ENCODE assay signal across 8 cellular contexts in genomic region chr15:89334510-89335288, GRCh38. TPM values are rescaled to one million over a fixed set of nuclear protein-coding genes. Genes with fewer than 3 reads are reported as not detected.
DNase-seq lines count a peak whose midpoint lies in the region; ATAC-seq and TF ChIP-seq lines count a peak whose summit lies in the region.

Gene POLG, minus strand, starts transcription at chr15:89334824. Its CDS starts 1,070 bp downstream, at chr15:89333754.

- peak within 1 kb of the TSS; percentile 98 to 100 for H3K27ac Mint-ChIP-seq in activated naive CD4-positive, alpha-beta T cell treated with anti-CD3 and anti-CD28 coated beads, Interleukin-2, amount 50 U/mL, for 72 hours

- no peaks in the 10 kb centered on the region for H3K9me3 ChIP-seq in suprapubic skin

- TF ChIP-seq EP300 in suprapubic skin (IDR thresholded peaks at IDR 0.05), result no peak

- DNase-seq in NCI-H1092 treated with DMSO at 0.1 percent for 48 hours (lab: John Stamatoyannopoulos, UW), result peak; percentile 94
- peak; percentile 96 for DNase-seq in SKM-1 (lab: John Stamatoyannopoulos, UW; ENCODE audit: unreplicated experiment)
- DNase-seq in activated naive CD4-positive, alpha-beta T cell treated with anti-CD3 and anti-CD28 coated beads, Interleukin-2, amount 50 U/mL, for 72 hours (ENCODE audit: low spot score in 2 of 2), result peak; percentile 98 to 100
- DNase-seq in globus pallidus (ENCODE audit: low spot score), result peak; percentile 99
- DNase-seq in nucleus accumbens (lab: John Stamatoyannopoulos, UW), result peak; percentile 90 to 100 (median 98)
- peak; percentile 99 for DNase-seq in suprapubic skin (ENCODE audit: low spot score in 2 of 2)

- no peaks in the 10 kb centered on the region for H3K9me3 Mint-ChIP-seq in activated naive CD4-positive, alpha-beta T cell treated with anti-CD3 and anti-CD28 coated beads, Interleukin-2, amount 50 U/mL, for 72 hours

- peaks cover 35% of the 10 kb centered on the region for H3K36me3 ChIP-seq in suprapubic skin

- no peak for TF ChIP-seq CTCF in suprapubic skin (IDR thresholded peaks at IDR 0.05)

- TF ChIP-seq POLR2A in suprapubic skin (IDR thresholded peaks at IDR 0.05), result peak; percentile 61 to 89

- H3K4me1 ChIP-seq in suprapubic skin, result peaks cover 53% of the 10 kb centered on the region

- no peaks in the 10 kb centered on the region for H3K27me3 ChIP-seq in suprapubic skin

- peak; percentile 89 for ATAC-seq in HG02610 (IDR thresholded peaks at IDR 0.05; ENCODE audit: unreplicated experiment)
- peak; percentile 92 to 93 for ATAC-seq in activated naive CD4-positive, alpha-beta T cell treated with anti-CD3 and anti-CD28 coated beads, Interleukin-2, amount 50 U/mL, for 72 hours

- H3K4me3 ChIP-seq in GM08714 (ENCODE audit: low read length) (peak within 1 kb of the TSS; percentile 94), suprapubic skin (peak within 1 kb of the TSS; percentile 88)

- peak within 1 kb of the TSS; percentile 95 for H3K27ac ChIP-seq in suprapubic skin

- WGBS in suprapubic skin, result 0% methylated on average over 6 of the region's 84 CpGs

- H3K36me3 Mint-ChIP-seq in activated naive CD4-positive, alpha-beta T cell treated with anti-CD3 and anti-CD28 coated beads, Interleukin-2, amount 50 U/mL, for 72 hours, result peaks cover 26 to 30% of the 10 kb centered on the region in 2 donors

RNA-seq across cellular contexts. Expression of gene POLG, which starts in this region (rescaled TPM):
- total RNA-seq in activated naive CD4-positive, alpha-beta T cell treated with anti-CD3 and anti-CD28 coated beads, Interleukin-2, amount 50 U/mL, for 72 hours, result 10 to 100 TPM; 76.1 to 83.7 TPM
- 100 to 1,000 TPM in 2 of 4 donors, 10 to 100 TPM in 2; 78.7 to 131 (median 94.6) TPM for total RNA-seq in suprapubic skin

Comparison
In these comparisons a context has a peak if more than half of its experiments do, and no peak if none do; other contexts are left out.
1. Peak in every context shown above with its lines: DNase-seq, ATAC-seq, H3K4me3 ChIP-seq and H3K27ac ChIP-seq.